ENCODE assay signal across 15 cellular contexts in genomic region chr18:72419914-72420313, GRCh38.
DNase-seq lines count a peak whose midpoint lies in the region; ATAC-seq and TF ChIP-seq lines count a peak whose summit lies in the region.
"Had no signal": no experiment of that assay in that cellular context is flagged by ENCODE, and none has a peak within 500 bp of the region (broad histone marks: within the 10 kb centered on the region; RNA-seq: fewer than 3 reads in every experiment).

No MANE protein-coding gene starts in this region.

- H3K4me3 ChIP-seq in AG10803 (ENCODE audit: low read length): no peak overlapping the region
- no peak overlapping the region for H3K4me3 ChIP-seq in astrocyte of the cerebellum (ENCODE audit: low read depth, low read length)

- ATAC-seq in HG02678 (IDR thresholded peaks at IDR 0.05; ENCODE audit: unreplicated experiment): no peak

- no peak for TF ChIP-seq CTCF in AG10803 (conservative IDR thresholded peaks at IDR 0.05; ENCODE audit: low read length)
- no peak for TF ChIP-seq CTCF in astrocyte of the cerebellum (IDR thresholded peaks at IDR 0.05; ENCODE audit: low read depth, low read length, missing control alignments)

- DNase-seq in AG10803 (ENCODE audit: low read depth): peak; percentile 0
- DNase-seq in RPMI7951 (ENCODE audit: low read depth): peak; percentile 35
- DNase-seq in astrocyte of the cerebellum (ENCODE audit: low read depth): peak; percentile 22
- DNase-seq in kidney tubule cell (ENCODE audit: low spot score): peak; percentile 57
- DNase-seq in SIG-M5 treated with dmso at 0.1 percent for 504 hours (lab: John Stamatoyannopoulos, UW; ENCODE audit: unreplicated experiment): no peak
- no peak for DNase-seq in MV-4-11 (lab: John Stamatoyannopoulos, UW)
- DNase-seq in retina: no peak
- DNase-seq: C1 segment of cervical spinal cord, H9, Kasumi-1, NCI-H1436, NCI-H2029 treated with DMSO at 0.1 percent for 48 hours, NCI-H2171 treated with DMSO at 0.1 percent for 48 hours, NCI-H748 treated with DMSO at 0.1 percent for 48 hours had no signal

- in situ Hi-C loops in astrocyte of the cerebellum (cut with HindIII; ENCODE audit: low sequenced_read_pairs): no loop called here

Comparison
In these comparisons a context has a peak if more than half of its experiments do, and no peak if none do; other contexts are left out.
1. DNase-seq: peak in AG10803 (single experiment), RPMI7951 (single experiment), astrocyte of the cerebellum (single experiment) and kidney tubule cell (single experiment); none in SIG-M5 treated with dmso at 0.1 percent for 504 hours (single experiment), MV-4-11 (single experiment) and retina (single experiment).